ENCODE assay signal across 1 cellular context in genomic region chr11:73295259-73295995, GRCh38.
TF ChIP-seq lines count a peak whose summit lies in the region.

No MANE protein-coding gene starts in this region.

TF ChIP-seq in HEK293, 187 proteins besides CTCF, POLR2A, EP300 and RAD21 (continued from another document):
- no peak for TF ChIP-seq AEBP2 (tag by site-specific recombination; IDR thresholded peaks at IDR 0.05; ENCODE audit: borderline replicate concordance)
- TF ChIP-seq ZNF354C (tag by site-specific recombination; IDR thresholded peaks at IDR 0.05; ENCODE audit: borderline replicate concordance, low read depth): no peak
- no peak for TF ChIP-seq ZNF76 (tag by site-specific recombination; IDR thresholded peaks at IDR 0.05; ENCODE audit: borderline replicate concordance, low read depth)
- TF ChIP-seq ZNF211 (tag by site-specific recombination; IDR thresholded peaks at IDR 0.05; ENCODE audit: low read depth): no peak
- no peak for TF ChIP-seq ZNF747 (tag by site-specific recombination; IDR thresholded peaks at IDR 0.05)
- TF ChIP-seq ZNF785 (tag by site-specific recombination; IDR thresholded peaks at IDR 0.05): no peak
- no peak for TF ChIP-seq ZNF623 (tag by site-specific recombination; IDR thresholded peaks at IDR 0.05)
- TF ChIP-seq YY2 (tag by site-specific recombination; IDR thresholded peaks at IDR 0.05): no peak
- no peak for TF ChIP-seq ZNF280C (tag by site-specific recombination; IDR thresholded peaks at IDR 0.05)
- no peak for TF ChIP-seq ZNF19 (tag by site-specific recombination; IDR thresholded peaks at IDR 0.05; ENCODE audit: low read depth)
- peak; percentile 63; the same call in 1 of the 2 replicates for TF ChIP-seq ZEB2 (tag by site-specific recombination; IDR thresholded peaks at IDR 0.05)
- TF ChIP-seq INSM2 (tag by site-specific recombination; IDR thresholded peaks at IDR 0.05): no peak
- no peak for TF ChIP-seq ZNF530 (tag by site-specific recombination; IDR thresholded peaks at IDR 0.05; ENCODE audit: low read depth)
- TF ChIP-seq GLI2 (tag by site-specific recombination; IDR thresholded peaks at IDR 0.05; ENCODE audit: borderline replicate concordance, low read depth): no peak
- no peak for TF ChIP-seq ZSCAN30 (tag by site-specific recombination; IDR thresholded peaks at IDR 0.05)
- TF ChIP-seq KLF17 (tag by site-specific recombination; IDR thresholded peaks at IDR 0.05): 0 out of 2 replicates have a peak, but pooled peaks have one; percentile 49
- 0 out of 2 replicates have a peak, but pooled peaks have one; percentile 55 for TF ChIP-seq ZNF792 (tag by site-specific recombination; IDR thresholded peaks at IDR 0.05)
- no peak; the same call in 1 of the 2 replicates for TF ChIP-seq ZNF654 (tag by site-specific recombination; IDR thresholded peaks at IDR 0.05; ENCODE audit: low read depth)
- no peak for TF ChIP-seq ZNF610 (tag by site-specific recombination; IDR thresholded peaks at IDR 0.05; ENCODE audit: borderline replicate concordance)
- no peak for TF ChIP-seq SP3 (tag by site-specific recombination; IDR thresholded peaks at IDR 0.05)
- TF ChIP-seq ZNF670 (tag by site-specific recombination; IDR thresholded peaks at IDR 0.05; ENCODE audit: low read depth): no peak
- no peak for TF ChIP-seq KLF9 (tag by site-specific recombination; IDR thresholded peaks at IDR 0.05; ENCODE audit: low read depth)
- no peak for TF ChIP-seq ZNF521 (tag by site-specific recombination; IDR thresholded peaks at IDR 0.05)
- TF ChIP-seq ZNF146 (tag by site-specific recombination; IDR thresholded peaks at IDR 0.05): no peak
- peak; percentile 87 for TF ChIP-seq ZNF600 (tag by site-specific recombination; IDR thresholded peaks at IDR 0.05)
- TF ChIP-seq ZNF658 (tag by site-specific recombination; IDR thresholded peaks at IDR 0.05): no peak
- TF ChIP-seq ZNF433 (tag by site-specific recombination; IDR thresholded peaks at IDR 0.05; ENCODE audit: low read depth): no peak
- TF ChIP-seq ZNF121 (tag by site-specific recombination; IDR thresholded peaks at IDR 0.05): no peak
- no peak for TF ChIP-seq ZNF768 (tag by site-specific recombination; IDR thresholded peaks at IDR 0.05)
- TF ChIP-seq ZNF701 (tag by site-specific recombination; IDR thresholded peaks at IDR 0.05): no peak
TF ChIP-seq in HEK293: peak in this region for 15.
